1 cellular context compared by ENCODE assay signal in genomic region chr2:237967463-237967871, GRCh38.
TF ChIP-seq lines count a peak whose summit lies in the region.

No MANE protein-coding gene starts in this region.

TF ChIP-seq in GM23338, 12 proteins besides CTCF, POLR2A, EP300 and RAD21 (continued from another document):
- no peak for TF ChIP-seq ZNF462 (CRISPR knock-in tag; IDR thresholded peaks at IDR 0.05)
- no peak for TF ChIP-seq EZH2phosphoT487 (IDR thresholded peaks at IDR 0.05; ENCODE audit: unreplicated experiment)
- TF ChIP-seq JUNB (IDR thresholded peaks at IDR 0.05; ENCODE audit: unreplicated experiment) = no peak
- no peak for TF ChIP-seq NANOG (IDR thresholded peaks at IDR 0.05; ENCODE audit: borderline replicate concordance)
- TF ChIP-seq ZNF114 (CRISPR knock-in tag; IDR thresholded peaks at IDR 0.05) = no peak
